Comparison of ENCODE assay signal across 6 cellular contexts in the genomic region with DNA sequence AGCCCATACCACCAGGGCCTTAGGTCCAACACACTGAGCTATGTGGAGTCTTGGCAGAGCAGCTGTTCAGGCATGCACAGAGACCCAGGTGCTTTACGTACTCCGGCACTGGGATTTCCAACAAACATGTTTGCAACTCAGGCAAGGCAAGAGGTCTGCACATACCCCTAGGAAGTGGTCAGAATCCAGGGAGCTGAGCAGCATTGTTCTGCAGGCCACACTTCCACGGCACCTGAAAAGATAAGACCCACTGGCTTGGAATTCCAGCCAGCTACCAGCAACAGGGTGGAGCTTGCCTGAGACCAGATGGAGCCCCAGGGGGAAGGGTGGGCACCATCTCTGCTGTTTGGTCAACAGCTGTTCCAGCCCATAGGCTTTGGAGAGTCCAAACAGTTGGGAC.
"Had no signal": no experiment of that assay in that cellular context is flagged by ENCODE, and none has a peak within 500 bp of the region (broad histone marks: within the 10 kb centered on the region; RNA-seq: fewer than 3 reads in every experiment).

No MANE protein-coding gene starts in this region.

- H3K4me3 ChIP-seq: K562 had no signal

- DNase-seq: IMR-90, KBM-7, KG1 had no signal

- H3K9ac ChIP-seq: KMS-11 had no signal

- H3K27ac ChIP-seq: HL-60, KMS-11 had no signal

- H3K4me2 ChIP-seq: KMS-11 had no signal
